ENCODE assay signal across 1 cellular context in genomic region chr6:7201444-7201731, GRCh38.
TF ChIP-seq lines count a peak whose summit lies in the region.

No MANE protein-coding gene starts in this region.

TF ChIP-seq in liver, 16 proteins besides CTCF, POLR2A, EP300 and RAD21 (continued from another document):
- TF ChIP-seq FOXA2 (IDR thresholded peaks at IDR 0.05) = no peak
- TF ChIP-seq SP1 (IDR thresholded peaks at IDR 0.05) = no peak
- TF ChIP-seq HNF4A (conservative IDR thresholded peaks at IDR 0.05) = no peak
- no peak for TF ChIP-seq FOXA1 (IDR thresholded peaks at IDR 0.05)
- no peak for TF ChIP-seq EGR1 (IDR thresholded peaks at IDR 0.05; ENCODE audit: low read depth in 2 of 2)
- TF ChIP-seq JUND (IDR thresholded peaks at IDR 0.05) = no peak
- no peak for TF ChIP-seq ATF3 (IDR thresholded peaks at IDR 0.05)
- TF ChIP-seq HNF4G (IDR thresholded peaks at IDR 0.05) = no peak
- no peak for TF ChIP-seq GABPA (IDR thresholded peaks at IDR 0.05 in 1 of 2, conservative IDR thresholded peaks at IDR 0.05 in 1 of 2)
